1 cellular context compared by ENCODE assay signal in genomic region chr18:14131914-14132700, GRCh38.
TF ChIP-seq lines count a peak whose summit lies in the region.

Gene ZNF519 (minus strand): TSS chr18:14132435. CDS start chr18:14132277, 158 bp downstream.

TF ChIP-seq in HepG2, 621 proteins besides CTCF, POLR2A, EP300 and RAD21 (continued from another document):
- peak; percentile 95 for TF ChIP-seq NFYC (CRISPR knock-in tag; IDR thresholded peaks at IDR 0.05)
- TF ChIP-seq GABPA (IDR thresholded peaks at IDR 0.05; ENCODE audit: low read depth, low read length) = peak; percentile 59
- TF ChIP-seq GABPA (CRISPR knock-in tag; IDR thresholded peaks at IDR 0.05; ENCODE audit: low read depth) = peak; percentile 85
- peak; percentile 70 for TF ChIP-seq ATF1 (CRISPR knock-in tag; IDR thresholded peaks at IDR 0.05)
TF ChIP-seq in HepG2: peak in this region for 51; not testable (repeated sequence) for 570.
